Comparison of ENCODE assay signal across 1 cellular context in genomic region chr3:52650437-52650836, GRCh38.
TF ChIP-seq lines count a peak whose summit lies in the region.

No MANE protein-coding gene starts in this region.

TF ChIP-seq in IMR-90, 13 proteins besides CTCF, POLR2A, EP300 and RAD21:
- TF ChIP-seq MAZ (IDR thresholded peaks at IDR 0.05; ENCODE audit: borderline replicate concordance, low read depth, low read length) (no peak), CHD1 (IDR thresholded peaks at IDR 0.05; ENCODE audit: low read depth, low read length) (no peak), MXI1 (IDR thresholded peaks at IDR 0.05; ENCODE audit: borderline replicate concordance, low read depth, low read length) (no peak), NFE2L2 (IDR thresholded peaks at IDR 0.05; ENCODE audit: low read depth, low read length) (no peak), BHLHE40 (IDR thresholded peaks at IDR 0.05; ENCODE audit: low read depth, low read length) (no peak), USF2 (IDR thresholded peaks at IDR 0.05; ENCODE audit: low read depth, low read length) (no peak), MAFK (IDR thresholded peaks at IDR 0.05; ENCODE audit: low read depth, low read length) (no peak), CEBPB (IDR thresholded peaks at IDR 0.05; ENCODE audit: low read depth, low read length) (no peak), FOS (IDR thresholded peaks at IDR 0.05; ENCODE audit: low read depth, low read length) (no peak), SMC3 (IDR thresholded peaks at IDR 0.05; ENCODE audit: low read depth, low read length) (no peak), RCOR1 (IDR thresholded peaks at IDR 0.05; ENCODE audit: insufficient replicate concordance, low read length) (no peak), RFX5 (IDR thresholded peaks at IDR 0.05; ENCODE audit: low read depth, low read length) (no peak)
- TF ChIP-seq, protein P1, sequence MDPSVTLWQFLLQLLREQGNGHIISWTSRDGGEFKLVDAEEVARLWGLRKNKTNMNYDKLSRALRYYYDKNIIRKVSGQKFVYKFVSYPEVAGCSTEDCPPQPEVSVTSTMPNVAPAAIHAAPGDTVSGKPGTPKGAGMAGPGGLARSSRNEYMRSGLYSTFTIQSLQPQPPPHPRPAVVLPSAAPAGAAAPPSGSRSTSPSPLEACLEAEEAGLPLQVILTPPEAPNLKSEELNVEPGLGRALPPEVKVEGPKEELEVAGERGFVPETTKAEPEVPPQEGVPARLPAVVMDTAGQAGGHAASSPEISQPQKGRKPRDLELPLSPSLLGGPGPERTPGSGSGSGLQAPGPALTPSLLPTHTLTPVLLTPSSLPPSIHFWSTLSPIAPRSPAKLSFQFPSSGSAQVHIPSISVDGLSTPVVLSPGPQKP (IDR thresholded peaks at IDR 0.05; ENCODE audit: borderline replicate concordance, low read depth, low read length) = no peak
